In genomic region chr1:174191255-174191906, GRCh38 we compare ENCODE assay signal across 16 cellular contexts. TPM values are rescaled to one million over a fixed set of nuclear protein-coding genes. Genes with fewer than 3 reads are reported as not detected.
DNase-seq lines count a peak whose midpoint lies in the region; ATAC-seq and TF ChIP-seq lines count a peak whose summit lies in the region.
"Had no signal": no experiment of that assay in that cellular context is flagged by ENCODE, and none has a peak within 500 bp of the region (broad histone marks: within the 10 kb centered on the region; RNA-seq: fewer than 3 reads in every experiment).

No MANE protein-coding gene starts in this region.

- H3K36me3 Mint-ChIP-seq in glutamatergic neuron (ENCODE audit: unreplicated experiment): peaks cover 5% of the 10 kb centered on the region
- H3K36me3 Mint-ChIP-seq: CD14-positive monocyte had no signal

- no peaks in the 10 kb centered on the region for H3K9me3 Mint-ChIP-seq in glutamatergic neuron (ENCODE audit: unreplicated experiment)

- H3K4me1 Mint-ChIP-seq in glutamatergic neuron (ENCODE audit: low read depth, unreplicated experiment): no peaks in the 10 kb centered on the region

- intact Hi-C loops in lower leg skin (cut with DNase I; ENCODE audit: low total_unique reads): no loop called here

- no peaks in the 10 kb centered on the region for H3K4me1 ChIP-seq in HEK293 (ENCODE audit: control insufficient read depth, insufficient read depth, low read length)
- H3K4me1 ChIP-seq: pancreas had no signal

- H3K27me3 Mint-ChIP-seq in glutamatergic neuron (ENCODE audit: unreplicated experiment): no peaks in the 10 kb centered on the region
- H3K27me3 Mint-ChIP-seq: activated naive CD8-positive, alpha-beta T cell treated with anti-CD3 and anti-CD28 coated beads, Interleukin-2, amount 10 ng/mL, durations not matched to agents 7 days and 5 days had no signal

- TF ChIP-seq POLR2A in lower leg skin (IDR thresholded peaks at IDR 0.05): no peak

- H3K9me3 ChIP-seq in HEK293 (ENCODE audit: control insufficient read depth, insufficient read depth, low read depth, low read length): no peaks in the 10 kb centered on the region
- H3K9me3 ChIP-seq: pancreas had no signal

- no peaks in the 10 kb centered on the region for H3K36me3 ChIP-seq in HEK293 (ENCODE audit: control insufficient read depth in 2 of 2, insufficient read depth in 1 of 2, low read length in 2 of 2)
- H3K36me3 ChIP-seq: pancreas, stomach had no signal

- in situ Hi-C loops in astrocyte of the spinal cord (cut with HindIII; ENCODE audit: low sequenced_read_pairs): no loop called here

- H3K4me3 ChIP-seq in HEK293 (ENCODE audit: low read depth, low read length) (no peak overlapping the region), astrocyte of the spinal cord (ENCODE audit: low read depth, low read length) (no peak overlapping the region), lower leg skin (ENCODE audit: low read depth, poor library complexity, severe bottlenecking) (no peak overlapping the region)
- H3K4me3 ChIP-seq: pancreas, stomach had no signal

- H3K4me3 Mint-ChIP-seq in glutamatergic neuron (ENCODE audit: unreplicated experiment): no peak overlapping the region
- H3K4me3 Mint-ChIP-seq: activated naive CD8-positive, alpha-beta T cell treated with anti-CD3 and anti-CD28 coated beads, Interleukin-2, amount 10 ng/mL, durations not matched to agents 7 days and 5 days; CD14-positive monocyte had no signal

- no peak overlapping the region for H3K27ac Mint-ChIP-seq in glutamatergic neuron (ENCODE audit: unreplicated experiment)
- H3K27ac Mint-ChIP-seq: activated naive CD8-positive, alpha-beta T cell treated with anti-CD3 and anti-CD28 coated beads, Interleukin-2, amount 10 ng/mL, durations not matched to agents 7 days and 5 days had no signal

- CTCF ChIA-PET in HEK293 (lab: Yijun Ruan, JAX): interaction anchor here (0.6 to 1.0 kb wide), 3 partner anchors 18 to 71 kb away, joined by 3 to 5 read pairs (median 3); no protein-coding TSS in a partner anchor

- H3K27ac ChIP-seq in HEK293 (ENCODE audit: extremely low read depth, low read depth, low read length): no peak overlapping the region
- H3K27ac ChIP-seq: pancreas had no signal

- TF ChIP-seq CTCF in HEK293 (tag by site-specific recombination; IDR thresholded peaks at IDR 0.05): no peak
- no peak for TF ChIP-seq CTCF in astrocyte of the spinal cord (IDR thresholded peaks at IDR 0.05; ENCODE audit: low read depth, low read length)
- no peak for TF ChIP-seq CTCF in lower leg skin (IDR thresholded peaks at IDR 0.05)
- no peak for TF ChIP-seq CTCF in glutamatergic neuron (IDR thresholded peaks at IDR 0.05; ENCODE audit: partially characterized antibody, unreplicated experiment)

- peak; percentile 12 for DNase-seq in AG08396 (ENCODE audit: low spot score)
- DNase-seq in astrocyte of the spinal cord (ENCODE audit: low read depth, low spot score): peak; percentile 18
- DNase-seq in iris pigment epithelial cell (ENCODE audit: low read depth): peak; percentile 73
- DNase-seq in lower leg skin (ENCODE audit: low spot score in 2 of 2): no peak
- DNase-seq in glutamatergic neuron: no peak
- DNase-seq: activated CD4-positive, alpha-beta T cell treated with anti-CD3 and anti-CD28 coated beads, Interleukin-2, amount 50 U/mL, for 4 hours; activated naive CD8-positive, alpha-beta T cell treated with anti-CD3 and anti-CD28 coated beads, Interleukin-2, amount 10 ng/mL, durations not matched to agents 7 days and 5 days; kidney; MV-4-11; pancreas; stimulated activated CD4-positive, alpha-beta T cell treated with anti-CD3 and anti-CD28 coated beads, Interleukin-2, amount 100 ng/mL, for 48 hours; stomach had no signal

- ATAC-seq in GM19395 (IDR thresholded peaks at IDR 0.05; ENCODE audit: unreplicated experiment) (no peak), GM19455 (IDR thresholded peaks at IDR 0.05; ENCODE audit: unreplicated experiment) (no peak)
- ATAC-seq: pancreas had no signal

- 26 to 42% methylated on average over 4 of the region's 4 CpGs for WGBS in lower leg skin, 2 donors

- POLR2A ChIA-PET in HEK293 (lab: Yijun Ruan, JAX): no interaction called here

TF ChIP-seq in HEK293, 187 proteins besides CTCF, POLR2A, EP300 and RAD21:
- TF ChIP-seq HOXA7 (CRISPR knock-in tag; IDR thresholded peaks at IDR 0.05; ENCODE audit: borderline replicate concordance) (no peak), ZNF10 (tag by site-specific recombination; IDR thresholded peaks at IDR 0.05) (no peak), ZNF664 (tag by site-specific recombination; IDR thresholded peaks at IDR 0.05) (peak; percentile 90), KLF7 (tag by site-specific recombination; IDR thresholded peaks at IDR 0.05; ENCODE audit: borderline replicate concordance) (no peak), OSR2 (tag by site-specific recombination; IDR thresholded peaks at IDR 0.05) (no peak)
TF ChIP-seq in HEK293: peak in this region for 1.

RNA-seq across cellular contexts. Expression of gene RABGAP1L, which starts 32.1 kb away (rescaled TPM):
- total RNA-seq in lower leg skin: 10 to 100 TPM; 38.8 to 54.7 (median 50.5) TPM
- 44.1 TPM for total RNA-seq in glutamatergic neuron (ENCODE audit: unreplicated experiment)

Comparison
In these comparisons a context has a peak if more than half of its experiments do, and no peak if none do; other contexts are left out.
1. DNase-seq: peak in AG08396 (single experiment), astrocyte of the spinal cord (single experiment) and iris pigment epithelial cell (single experiment); none in lower leg skin (0 of 2) and glutamatergic neuron (single experiment).